Comparison of ENCODE assay signal across 9 cellular contexts in genomic region chr7:98930921-98931320, GRCh38. TPM values are rescaled to one million over a fixed set of nuclear protein-coding genes. Genes with fewer than 3 reads are reported as not detected.
DNase-seq lines count a peak whose midpoint lies in the region; ATAC-seq lines count a peak whose summit lies in the region.
"Had no signal": no experiment of that assay in that cellular context is flagged by ENCODE, and none has a peak within 500 bp of the region (broad histone marks: within the 10 kb centered on the region; RNA-seq: fewer than 3 reads in every experiment).

No MANE protein-coding gene starts in this region.

- H3K27me3 ChIP-seq in GM23248 (replicated peaks; ENCODE audit: insufficient read depth): no peaks in the 10 kb centered on the region

- H3K36me3 ChIP-seq in GM23248 (ENCODE audit: low read depth): peaks cover 63% of the 10 kb centered on the region

- in situ Hi-C loops in GM23248 (cut with MboI): no loop called here
- in situ Hi-C loops in G401 (cut with HindIII; ENCODE audit: low sequenced_read_pairs): no loop called here

- H3K9ac ChIP-seq in GM23248: no peak overlapping the region

- H3K27ac ChIP-seq in GM23248: no peak overlapping the region
- H3K27ac ChIP-seq: thoracic aorta had no signal

- WGBS in GM23248 (ENCODE audit: low coverage in 1 of 2, low lambda C conversion rate in 2 of 2, missing lambda C conversion rate in 2 of 2), 2 experiments: 88 to 90% methylated on average over 3 of the region's 3 CpGs

- peak; percentile 95 for ATAC-seq in GM18520 (IDR thresholded peaks at IDR 0.05; ENCODE audit: unreplicated experiment)
- ATAC-seq in left ventricle myocardium superior: no peak

- no peak overlapping the region for H2AFZ ChIP-seq in GM23248

- no peak overlapping the region for H3K4me3 ChIP-seq in GM23248
- H3K4me3 ChIP-seq: thoracic aorta had no signal

- no peak overlapping the region for H3K4me2 ChIP-seq in GM23248 (ENCODE audit: unreplicated experiment)

- no peaks in the 10 kb centered on the region for H3K9me2 ChIP-seq in GM23248 (ENCODE audit: insufficient read depth)

- no peaks in the 10 kb centered on the region for H3K4me1 ChIP-seq in GM23248 (ENCODE audit: insufficient read depth)

- H3K79me2 ChIP-seq in GM23248 (ENCODE audit: insufficient read depth): no peaks in the 10 kb centered on the region

- intact Hi-C loops in left ventricle myocardium superior (cut with micrococcal nuclease): no loop called here

- H3K9me3 ChIP-seq in GM23248 (ENCODE audit: low read depth): no peaks in the 10 kb centered on the region
- H3K9me3 ChIP-seq: thoracic aorta had no signal

- H4K20me1 ChIP-seq in GM23248 (ENCODE audit: insufficient read depth): no peaks in the 10 kb centered on the region

- no peaks in the 10 kb centered on the region for H3F3A ChIP-seq in GM23248 (ENCODE audit: insufficient read depth)

- DNase-seq in GM23248: peak; percentile 9
- peak; percentile 28 for DNase-seq in T-helper 22 cell (ENCODE audit: low read depth)
- peak; percentile 62 for DNase-seq in iris pigment epithelial cell (ENCODE audit: low read depth)
- DNase-seq in left ventricle myocardium superior: no peak
- DNase-seq in NCI-H2107 (lab: John Stamatoyannopoulos, UW): no peak
- DNase-seq in NCI-H2196 (lab: John Stamatoyannopoulos, UW; ENCODE audit: unreplicated experiment): no peak
- no peak for DNase-seq in G401 (ENCODE audit: low spot score)

RNA-seq across cellular contexts. Expression of gene TRRAP, which starts 52.6 kb away (rescaled TPM):
- total RNA-seq in GM23248 (2014; rRNA removed; shearing (Covaris generic)): 11.3 and 13.0 TPM in 2 replicates
- 3.7 and 4.8 TPM in 2 replicates for polyA plus RNA-seq in GM23248 (2016; fragmentation: Nextera tagmentation; extraction: Ambion mirVana)
- total RNA-seq in left ventricle myocardium superior: 15.5 TPM
- total RNA-seq in G401 (2014; rRNA removed; shearing (Covaris generic)): 12.2 and 17.3 TPM in 2 replicates

Comparison
In these comparisons a context has a peak if more than half of its experiments do, and no peak if none do; other contexts are left out.
1. DNase-seq: peak in GM23248 (single experiment), T-helper 22 cell (single experiment) and iris pigment epithelial cell (single experiment); none in left ventricle myocardium superior (single experiment), NCI-H2107 (single experiment), NCI-H2196 (single experiment) and G401 (single experiment).